ENCODE assay signal across 13 cellular contexts in genomic region chr3:156341831-156342416, GRCh38.
DNase-seq lines count a peak whose midpoint lies in the region; ATAC-seq and TF ChIP-seq lines count a peak whose summit lies in the region.
"Had no signal": no experiment of that assay in that cellular context is flagged by ENCODE, and none has a peak within 500 bp of the region (broad histone marks: within the 10 kb centered on the region; RNA-seq: fewer than 3 reads in every experiment).

No MANE protein-coding gene starts in this region.

- H3K27ac Mint-ChIP-seq in natural killer cell: no peak overlapping the region
- H3K27ac Mint-ChIP-seq in activated T-helper 2 cell treated with anti-CD3 and anti-CD28 coated beads, Interferon-gamma antibody, Interleukin-2, Interleukin-4, amounts not matched to agents 10 μg/mL and 5 μg/mL and 100 μg/mL, durations not matched to agents 14 hours and 24 hours and 36 hours: no peak overlapping the region
- H3K27ac Mint-ChIP-seq: activated T-cell treated with anti-CD3 and anti-CD28 coated beads, Interleukin-2, amount 50 U/mL, for 72 hours had no signal

- H3K27me3 ChIP-seq in dorsolateral prefrontal cortex: no peaks in the 10 kb centered on the region

- DNase-seq in GM13977 (ENCODE audit: low spot score) (peak; percentile 50), NOMO-1 treated with DMSO at 0.1 percent for 48 hours (lab: John Stamatoyannopoulos, UW; ENCODE audit: unreplicated experiment) (peak; percentile 77), natural killer cell (no peak), dorsolateral prefrontal cortex (no peak), NCI-H526 (lab: John Stamatoyannopoulos, UW) (no peak)
- no peak for DNase-seq in activated T-helper 2 cell treated with anti-CD3 and anti-CD28 coated beads, Interferon-gamma antibody, Interleukin-2, Interleukin-4, amounts not matched to agents 10 μg/mL and 5 μg/mL and 100 μg/mL, durations not matched to agents 14 hours and 24 hours and 36 hours (ENCODE audit: low spot score)
- DNase-seq: activated T-cell treated with anti-CD3 and anti-CD28 coated beads, Interleukin-2, amount 50 U/mL, for 72 hours; NCI-H1694 treated with DMSO at 0.1 percent for 48 hours; stimulated activated CD4-positive, alpha-beta T cell treated with anti-CD3 and anti-CD28 coated beads, Interleukin-12 subunit alpha, Interleukin-12 subunit beta, amount 100 ng/mL, for 4 hours had no signal

- no peak overlapping the region for H3K4me3 ChIP-seq in dorsolateral prefrontal cortex
- H3K4me3 ChIP-seq: coronary artery had no signal

- TF ChIP-seq CTCF in GM13977 (IDR thresholded peaks at IDR 0.05; ENCODE audit: extremely low read depth, insufficient read depth, missing control alignments): peak; percentile 48
- no peak for TF ChIP-seq CTCF in natural killer cell (IDR thresholded peaks at IDR 0.05)
- no peak for TF ChIP-seq CTCF in dorsolateral prefrontal cortex (IDR thresholded peaks at IDR 0.05 in 54 of 56, conservative IDR thresholded peaks at IDR 0.05 in 2 of 56; ENCODE audit: low read depth in 1 of 56, partially characterized antibody in 56 of 56)

- H3K9me3 Mint-ChIP-seq in natural killer cell: no peaks in the 10 kb centered on the region
- no peaks in the 10 kb centered on the region for H3K9me3 Mint-ChIP-seq in activated T-helper 2 cell treated with anti-CD3 and anti-CD28 coated beads, Interferon-gamma antibody, Interleukin-2, Interleukin-4, amounts not matched to agents 10 μg/mL and 5 μg/mL and 100 μg/mL, durations not matched to agents 14 hours and 24 hours and 36 hours
- H3K9me3 Mint-ChIP-seq: activated T-cell treated with anti-CD3 and anti-CD28 coated beads, Interleukin-2, amount 50 U/mL, for 72 hours had no signal

- peak; percentile 88 for ATAC-seq in GM19467 (IDR thresholded peaks at IDR 0.05; ENCODE audit: unreplicated experiment)
- peak; percentile 99 for ATAC-seq in HG02981 (IDR thresholded peaks at IDR 0.05; ENCODE audit: unreplicated experiment)
- ATAC-seq in natural killer cell: no peak
- ATAC-seq: activated T-cell treated with anti-CD3 and anti-CD28 coated beads, Interleukin-2, amount 50 U/mL, for 72 hours had no signal

- no peaks in the 10 kb centered on the region for H3K4me1 Mint-ChIP-seq in natural killer cell
- no peaks in the 10 kb centered on the region for H3K4me1 Mint-ChIP-seq in activated T-helper 2 cell treated with anti-CD3 and anti-CD28 coated beads, Interferon-gamma antibody, Interleukin-2, Interleukin-4, amounts not matched to agents 10 μg/mL and 5 μg/mL and 100 μg/mL, durations not matched to agents 14 hours and 24 hours and 36 hours (ENCODE audit: low read depth)

- no peaks in the 10 kb centered on the region for H3K36me3 Mint-ChIP-seq in natural killer cell
- no peaks in the 10 kb centered on the region for H3K36me3 Mint-ChIP-seq in activated T-helper 2 cell treated with anti-CD3 and anti-CD28 coated beads, Interferon-gamma antibody, Interleukin-2, Interleukin-4, amounts not matched to agents 10 μg/mL and 5 μg/mL and 100 μg/mL, durations not matched to agents 14 hours and 24 hours and 36 hours (ENCODE audit: low read depth)

- no peak overlapping the region for H3K4me3 Mint-ChIP-seq in natural killer cell
- no peak overlapping the region for H3K4me3 Mint-ChIP-seq in activated T-helper 2 cell treated with anti-CD3 and anti-CD28 coated beads, Interferon-gamma antibody, Interleukin-2, Interleukin-4, amounts not matched to agents 10 μg/mL and 5 μg/mL and 100 μg/mL, durations not matched to agents 14 hours and 24 hours and 36 hours (ENCODE audit: low read depth)
- H3K4me3 Mint-ChIP-seq: activated T-cell treated with anti-CD3 and anti-CD28 coated beads, Interleukin-2, amount 50 U/mL, for 72 hours had no signal

- in situ Hi-C loops in GM13977 (cut with MboI; ENCODE audit: low pct_unique_long_range_greater_than_20kb, low sequenced_read_pairs, unreplicated experiment): no loop called here

- peaks cover 4 to 5% of the 10 kb centered on the region in 2 donors for H3K27me3 Mint-ChIP-seq in natural killer cell (ENCODE audit: low read depth in 2 of 2)
- H3K27me3 Mint-ChIP-seq in activated T-helper 2 cell treated with anti-CD3 and anti-CD28 coated beads, Interferon-gamma antibody, Interleukin-2, Interleukin-4, amounts not matched to agents 10 μg/mL and 5 μg/mL and 100 μg/mL, durations not matched to agents 14 hours and 24 hours and 36 hours (ENCODE audit: low read depth): peaks cover 9% of the 10 kb centered on the region

- intact Hi-C loops in natural killer cell (cut with micrococcal nuclease) (no loop called here), dorsolateral prefrontal cortex (cut with DNase I) (no loop called here)
- intact Hi-C loops in activated T-helper 2 cell treated with anti-CD3 and anti-CD28 coated beads, Interferon-gamma antibody, Interleukin-2, Interleukin-4, amounts not matched to agents 10 μg/mL and 5 μg/mL and 100 μg/mL, durations not matched to agents 14 hours and 24 hours and 36 hours (cut with micrococcal nuclease): no loop called here

- peak overlapping the region in 3 of 59 donors; percentile 10 to 21 (median 10) for H3K27ac ChIP-seq in dorsolateral prefrontal cortex
- H3K27ac ChIP-seq: C4-2B, coronary artery had no signal

Comparison
In these comparisons a context has a peak if more than half of its experiments do, and no peak if none do; other contexts are left out.
1. DNase-seq: peak in GM13977 (single experiment) and NOMO-1 treated with DMSO at 0.1 percent for 48 hours (single experiment); none in natural killer cell (single experiment), activated T-helper 2 cell treated with anti-CD3 and anti-CD28 coated beads, Interferon-gamma antibody, Interleukin-2, Interleukin-4, amounts not matched to agents 10 μg/mL and 5 μg/mL and 100 μg/mL, durations not matched to agents 14 hours and 24 hours and 36 hours (single experiment), dorsolateral prefrontal cortex (0 of 10) and NCI-H526 (0 of 2).
2. ATAC-seq: peak in GM19467 (single experiment) and HG02981 (single experiment); none in natural killer cell (0 of 3).